22 cellular contexts compared by ENCODE assay signal in genomic region chr16:57918994-57919393, GRCh38. TPM values are rescaled to one million over a fixed set of nuclear protein-coding genes. Genes with fewer than 3 reads are reported as not detected.
"Had no signal": no experiment of that assay in that cellular context is flagged by ENCODE, and none has a peak within 500 bp of the region (broad histone marks: within the 10 kb centered on the region; RNA-seq: fewer than 3 reads in every experiment).

No MANE protein-coding gene starts in this region.

- H3K36me3 Mint-ChIP-seq: IgD-negative memory B cell had no signal

- H3K9me3 ChIP-seq: SK-N-SH had no signal

- FAIRE-seq: RCC 7860 had no signal

- H3K4me3 Mint-ChIP-seq: IgD-negative memory B cell had no signal

- DNase-seq: Karpas-422, KG1, MM.1S, NCI-H1092 treated with DMSO at 0.1 percent for 48 hours, NCI-H1436, NCI-H187, NCI-H2029, NCI-H2081 treated with DMSO at 0.1 percent for 48 hours, NCI-H2171, NCI-H226, NCI-H446, NCI-H510A, NCI-H524 treated with DMSO at 0.1 percent for 48 hours, NCI-H69, NCI-H774, RPMI8226, SHP77, SK-N-SH had no signal

RNA-seq across cellular contexts. Expression of gene CNGB1, which starts 51.9 kb away (rescaled TPM):
- total RNA-seq: HT-29, SK-MEL-5 had no signal
- polyA plus RNA-seq: IgD-negative memory B cell had no signal
